1 cellular context compared by ENCODE assay signal in genomic region chr4:54236316-54236715, GRCh38. TPM values are rescaled to one million over a fixed set of nuclear protein-coding genes. Genes with fewer than 3 reads are reported as not detected.
"Had no signal": no experiment of that assay in that cellular context is flagged by ENCODE, and none has a peak within 500 bp of the region (broad histone marks: within the 10 kb centered on the region; RNA-seq: fewer than 3 reads in every experiment).

No MANE protein-coding gene starts in this region.

RNA-seq across cellular contexts. Expression of gene PDGFRA, which starts 7.2 kb away (rescaled TPM):
- total RNA-seq: naive thymus-derived CD8-positive, alpha-beta T cell had no signal
- polyA plus RNA-seq: naive thymus-derived CD8-positive, alpha-beta T cell had no signal
